In genomic region chr12:40999212-40999611, GRCh38 we compare ENCODE assay signal across 25 cellular contexts.
A peak's percentile ranks its signal among the peaks of the same experiment; 100 is the strongest.
DNase-seq lines count a peak whose midpoint lies in the region; ATAC-seq, FAIRE-seq and TF ChIP-seq lines count a peak whose summit lies in the region.
"Had no signal": no experiment of that assay in that cellular context is flagged by ENCODE, and none has a peak within 500 bp of the region (broad histone marks: within the 10 kb centered on the region; RNA-seq: fewer than 3 reads in every experiment).

No MANE protein-coding gene starts in this region.

- H3K27me3 Mint-ChIP-seq in activated T-helper 17 cell treated with anti-CD3 and anti-CD28 coated beads, Interleukin-2, amount 50 U/mL, for 72 hours, result no peaks in the 10 kb centered on the region
- H3K27me3 Mint-ChIP-seq: CD4-positive, alpha-beta T cell had no signal

- H3K36me3 ChIP-seq in A673 (ENCODE audit: insufficient read depth, low read length, poor library complexity, severe bottlenecking) (no peaks in the 10 kb centered on the region), bronchial epithelial cell (ENCODE audit: control insufficient read depth, insufficient read depth, low read length) (no peaks in the 10 kb centered on the region)
- H3K36me3 ChIP-seq: BLaER1 treated with 17β-estradiol and CSF1 and Interleukin-3, amounts not matched to agents 10 nM and 100 nM; MG63 had no signal

- H3K9me3 Mint-ChIP-seq in activated T-helper 17 cell treated with anti-CD3 and anti-CD28 coated beads, Interleukin-2, amount 50 U/mL, for 72 hours, result peaks cover 9% of the 10 kb centered on the region

- no peaks in the 10 kb centered on the region for H3K27me3 ChIP-seq in A673 (replicated peaks; ENCODE audit: insufficient read depth, low read depth, low read length, poor library complexity)
- no peaks in the 10 kb centered on the region for H3K27me3 ChIP-seq in bronchial epithelial cell (ENCODE audit: control insufficient read depth, insufficient read depth, low read length)
- H3K27me3 ChIP-seq: BLaER1 treated with 17β-estradiol and CSF1 and Interleukin-3, amounts not matched to agents 10 nM and 100 nM; MG63 had no signal

- no peak overlapping the region for H3K4me3 Mint-ChIP-seq in activated T-helper 17 cell treated with anti-CD3 and anti-CD28 coated beads, Interleukin-2, amount 50 U/mL, for 72 hours
- H3K4me3 Mint-ChIP-seq: CD4-positive, alpha-beta T cell had no signal

- no TSS peak for BruUV-seq in A673 (replicated peaks; lab: Mats Ljungman, UMichigan)

- TF ChIP-seq CTCF in A673 (conservative IDR thresholded peaks at IDR 0.05; ENCODE audit: low read depth, low read length), result no peak
- no peak for TF ChIP-seq CTCF in bronchial epithelial cell (IDR thresholded peaks at IDR 0.05; ENCODE audit: insufficient read depth, low read length, severe bottlenecking)

- H3K4me1 ChIP-seq in A673 (ENCODE audit: insufficient read depth, low read length, poor library complexity, severe bottlenecking), result no peaks in the 10 kb centered on the region
- H3K4me1 ChIP-seq: BLaER1 treated with 17β-estradiol and CSF1 and Interleukin-3, amounts not matched to agents 10 nM and 100 nM had no signal

- no peak overlapping the region for H3K27ac Mint-ChIP-seq in activated T-helper 17 cell treated with anti-CD3 and anti-CD28 coated beads, Interleukin-2, amount 50 U/mL, for 72 hours
- H3K27ac Mint-ChIP-seq: CD4-positive, alpha-beta T cell had no signal

- CTCF ChIA-PET in A673 (lab: Charles Lee), result no interaction called here

- H3K4me3 ChIP-seq in A673 (ENCODE audit: low read depth, low read length, poor library complexity, severe bottlenecking) (no peak overlapping the region), bronchial epithelial cell (ENCODE audit: low read depth, low read length) (no peak overlapping the region)
- H3K4me3 ChIP-seq: BLaER1 treated with 17β-estradiol and CSF1 and Interleukin-3, amounts not matched to agents 10 nM and 100 nM; MG63; SK-N-MC had no signal

- FAIRE-seq in bronchial epithelial cell (lab: Jason Lieb, UNC) (no peak), frontal cortex (lab: Jason Lieb, UNC) (peak; percentile 6)
- FAIRE-seq: H54, HepG2 had no signal

- peak; percentile 16 for DNase-seq in A673 (ENCODE audit: low spot score)
- peak; percentile 39 for DNase-seq in bronchial epithelial cell (ENCODE audit: low read depth)
- DNase-seq in frontal cortex (ENCODE audit: low spot score in 2 of 2), result no peak
- peak; percentile 81 for DNase-seq in kidney tubule cell (ENCODE audit: low spot score)
- DNase-seq in T-helper 2 cell, result no peak
- DNase-seq in activated effector memory CD4-positive, alpha-beta T cell treated with anti-CD3 and anti-CD28 coated beads, Interleukin-2, amount 50 U/mL, for 16 hours, result no peak
- DNase-seq: AML-193; CD4-positive, alpha-beta T cell; DMS53; KBM-7; MG63; NCI-H1105 treated with DMSO at 0.1 percent for 48 hours; NCI-H146; NCI-H1930; NCI-H2107; NCI-H524; NCI-H774; PC-3; SHP77 had no signal

- intact Hi-C loops in A673 (cut with micrococcal nuclease; ENCODE audit: unreplicated experiment), result no loop called here

- H3K9me3 ChIP-seq in A673 (ENCODE audit: low read depth, low read length, poor library complexity, severe bottlenecking), result peaks cover 3% of the 10 kb centered on the region
- H3K9me3 ChIP-seq: MG63 had no signal

- POLR2A ChIA-PET in A673 (lab: Charles Lee; ENCODE audit: low non-redundant PET), result no interaction called here

- H3K36me3 Mint-ChIP-seq in activated T-helper 17 cell treated with anti-CD3 and anti-CD28 coated beads, Interleukin-2, amount 50 U/mL, for 72 hours (ENCODE audit: low read depth), result no peaks in the 10 kb centered on the region

- ATAC-seq in activated T-helper 17 cell treated with anti-CD3 and anti-CD28 coated beads, Interleukin-2, amount 50 U/mL, for 72 hours (replicated peaks), result no peak
- no peak for ATAC-seq in HG03354 (IDR thresholded peaks at IDR 0.05; ENCODE audit: poor library complexity, severe bottlenecking, unreplicated experiment)
- ATAC-seq: HepG2, PC-3 had no signal

- no peak overlapping the region for H3K27ac ChIP-seq in A673 (ENCODE audit: low read depth, low read length, poor library complexity, severe bottlenecking)
- H3K27ac ChIP-seq: BLaER1 treated with 17β-estradiol and CSF1 and Interleukin-3, amounts not matched to agents 10 nM and 100 nM had no signal

- H3K4me1 Mint-ChIP-seq in activated T-helper 17 cell treated with anti-CD3 and anti-CD28 coated beads, Interleukin-2, amount 50 U/mL, for 72 hours, result no peaks in the 10 kb centered on the region

Comparison
In these comparisons a context has a peak if more than half of its experiments do, and no peak if none do; other contexts are left out.
1. DNase-seq: peak in A673 (single experiment), bronchial epithelial cell (single experiment) and kidney tubule cell (single experiment); none in frontal cortex (0 of 2), T-helper 2 cell (0 of 5) and activated effector memory CD4-positive, alpha-beta T cell treated with anti-CD3 and anti-CD28 coated beads, Interleukin-2, amount 50 U/mL, for 16 hours (single experiment).